In genomic region chr1:147509786-147510360, GRCh38 we compare ENCODE assay signal across 25 cellular contexts. TPM values are rescaled to one million over a fixed set of nuclear protein-coding genes. Genes with fewer than 3 reads are reported as not detected.
A peak's percentile ranks its signal among the peaks of the same experiment; 100 is the strongest.
DNase-seq lines count a peak whose midpoint lies in the region; ATAC-seq, FAIRE-seq and TF ChIP-seq lines count a peak whose summit lies in the region.
"Had no signal": no experiment of that assay in that cellular context is flagged by ENCODE, and none has a peak within 500 bp of the region (broad histone marks: within the 10 kb centered on the region; RNA-seq: fewer than 3 reads in every experiment).

No MANE protein-coding gene starts in this region.

- TF ChIP-seq POLR2A in right lobe of liver (IDR thresholded peaks at IDR 0.05), result no peak
- TF ChIP-seq POLR2A in HepG2 (IDR thresholded peaks at IDR 0.05; ENCODE audit: insufficient read depth in 1 of 2, low read depth in 2 of 2, low read length in 2 of 2), result no peak
- TF ChIP-seq POLR2A in lower leg skin (IDR thresholded peaks at IDR 0.05), result no peak

- POLR2A ChIA-PET in HepG2 (lab: Yijun Ruan, JAX), result no interaction called here

- no peak for TF ChIP-seq RAD21 in HepG2 (CRISPR knock-in tag; IDR thresholded peaks at IDR 0.05)

- no peak overlapping the region for H3K4me3 Mint-ChIP-seq in stimulated activated effector memory CD8-positive, alpha-beta T cell treated with anti-CD3 and anti-CD28 coated beads, Interleukin-12 subunit alpha, Interleukin-12 subunit beta, amount 100 ng/mL, for 72 hours
- H3K4me3 Mint-ChIP-seq: activated B cell treated with CpG ODN at 0.5 μM for 24 hours, B cell, natural killer cell had no signal

- no peak for FAIRE-seq in HepG2 (lab: Jason Lieb, UNC)
- FAIRE-seq: A549, astrocyte, H54, pancreas had no signal

- no peaks in the 10 kb centered on the region for H3K4me1 Mint-ChIP-seq in stimulated activated effector memory CD8-positive, alpha-beta T cell treated with anti-CD3 and anti-CD28 coated beads, Interleukin-12 subunit alpha, Interleukin-12 subunit beta, amount 100 ng/mL, for 72 hours
- H3K4me1 Mint-ChIP-seq: activated B cell treated with CpG ODN at 0.5 μM for 24 hours, B cell, natural killer cell had no signal

- H3K9me3 ChIP-seq in right lobe of liver, result no peaks in the 10 kb centered on the region
- no peaks in the 10 kb centered on the region for H3K9me3 ChIP-seq in HepG2 (ENCODE audit: low read length)
- H3K9me3 ChIP-seq in lower lobe of right lung, result no peaks in the 10 kb centered on the region
- H3K9me3 ChIP-seq: A549, left lung, pancreas had no signal

- no peaks in the 10 kb centered on the region for H3K36me3 Mint-ChIP-seq in stimulated activated effector memory CD8-positive, alpha-beta T cell treated with anti-CD3 and anti-CD28 coated beads, Interleukin-12 subunit alpha, Interleukin-12 subunit beta, amount 100 ng/mL, for 72 hours
- H3K36me3 Mint-ChIP-seq: activated naive CD4-positive, alpha-beta T cell treated with anti-CD3 and anti-CD28 coated beads, Interleukin-2, amount 50 U/mL, for 72 hours; natural killer cell had no signal

- CTCF ChIA-PET in HepG2 (lab: Yijun Ruan, JAX; ENCODE audit: low intra/inter-chr PET ratio, low total read pairs), result no interaction called here

- no peak for TF ChIP-seq CTCF in right lobe of liver (IDR thresholded peaks at IDR 0.05)
- no peak for TF ChIP-seq CTCF in HepG2 (CRISPR knock-in tag; IDR thresholded peaks at IDR 0.05)
- no peak for TF ChIP-seq CTCF in fibroblast of pulmonary artery (IDR thresholded peaks at IDR 0.05; ENCODE audit: low read length, missing control alignments)
- no peak for TF ChIP-seq CTCF in lower lobe of right lung (IDR thresholded peaks at IDR 0.05)
- no peak for TF ChIP-seq CTCF in lower leg skin (IDR thresholded peaks at IDR 0.05)

- peaks cover 0 to 32% (median 4%) of the 10 kb centered on the region in 4 donors for H3K4me1 ChIP-seq in right lobe of liver
- peaks cover 2% of the 10 kb centered on the region for H3K4me1 ChIP-seq in HepG2 (ENCODE audit: insufficient read depth, low read length)
- peaks cover under 1% of the 10 kb centered on the region for H3K4me1 ChIP-seq in lower lobe of right lung
- H3K4me1 ChIP-seq: A549 had no signal

- no TSS peak for BruUV-seq in HepG2 (replicated peaks; lab: Mats Ljungman, UMichigan)

- no peak overlapping the region for H3K4me2 ChIP-seq in HepG2 (ENCODE audit: low read depth, low read length)
- H3K4me2 ChIP-seq: A549 had no signal

- no peaks in the 10 kb centered on the region for H3K27me3 ChIP-seq in right lobe of liver
- peaks cover 0 to 9% of the 10 kb centered on the region in 2 experiments; a peak in 2 of 5 replicates for H3K27me3 ChIP-seq in HepG2 (ENCODE audit: control insufficient read depth in 1 of 2, insufficient read depth in 2 of 2, low read length in 2 of 2)
- no peaks in the 10 kb centered on the region for H3K27me3 ChIP-seq in lower lobe of right lung (ENCODE audit: low read depth)
- H3K27me3 ChIP-seq: left lung, pancreas had no signal

- in situ Hi-C loops in HepG2 (cut with HindIII; ENCODE audit: extremely low pct_ligation_motif_present, low pct_unique_long_range_greater_than_20kb), result no loop called here

- H3K27ac ChIP-seq in right lobe of liver, result no peak overlapping the region
- H3K27ac ChIP-seq in HepG2 (ENCODE audit: extremely low read length, insufficient read depth, low read length), result no peak overlapping the region
- H3K27ac ChIP-seq in lower lobe of right lung, result no peak overlapping the region
- H3K27ac ChIP-seq: A549, left lung, pancreas had no signal

- no peaks in the 10 kb centered on the region for H4K20me1 ChIP-seq in HepG2 (ENCODE audit: insufficient read depth, low read length)

- no peak overlapping the region for H3K27ac Mint-ChIP-seq in stimulated activated effector memory CD8-positive, alpha-beta T cell treated with anti-CD3 and anti-CD28 coated beads, Interleukin-12 subunit alpha, Interleukin-12 subunit beta, amount 100 ng/mL, for 72 hours
- H3K27ac Mint-ChIP-seq: activated B cell treated with CpG ODN at 0.5 μM for 24 hours; activated naive CD4-positive, alpha-beta T cell treated with anti-CD3 and anti-CD28 coated beads, Interleukin-2, amount 50 U/mL, for 72 hours; activated T-helper 2 cell treated with anti-CD3 and anti-CD28 coated beads, Interferon-gamma antibody, Interleukin-2, Interleukin-4, amounts not matched to agents 10 μg/mL and 5 μg/mL and 100 μg/mL, durations not matched to agents 14 hours and 24 hours and 36 hours; B cell; natural killer cell had no signal

- ATAC-seq in right lobe of liver, result peak; percentile 36 to 65 (median 60)
- no peak for ATAC-seq in HepG2
- no peak for ATAC-seq in lower lobe of right lung
- ATAC-seq in stimulated activated effector memory CD8-positive, alpha-beta T cell treated with anti-CD3 and anti-CD28 coated beads, Interleukin-12 subunit alpha, Interleukin-12 subunit beta, amount 100 ng/mL, for 72 hours, result no peak
- ATAC-seq: A549; activated naive CD4-positive, alpha-beta T cell treated with anti-CD3 and anti-CD28 coated beads, Interleukin-2, amount 50 U/mL, for 72 hours; left lung; natural killer cell; pancreas had no signal

- H2AFZ ChIP-seq in HepG2 (ENCODE audit: low read length), result no peak overlapping the region

- no peaks in the 10 kb centered on the region for H3K79me2 ChIP-seq in HepG2 (ENCODE audit: insufficient read depth, low read length)

- H3K36me3 ChIP-seq in right lobe of liver (no peaks in the 10 kb centered on the region), HepG2 (replicated peaks in 1 of 2; ENCODE audit: control insufficient read depth in 1 of 2, insufficient read depth in 2 of 2, low read length in 2 of 2) (no peaks in the 10 kb centered on the region), lower lobe of right lung (no peaks in the 10 kb centered on the region)
- H3K36me3 ChIP-seq: left lung, pancreas had no signal

- H3K9me3 Mint-ChIP-seq in stimulated activated effector memory CD8-positive, alpha-beta T cell treated with anti-CD3 and anti-CD28 coated beads, Interleukin-12 subunit alpha, Interleukin-12 subunit beta, amount 100 ng/mL, for 72 hours, result no peaks in the 10 kb centered on the region
- H3K9me3 Mint-ChIP-seq: activated B cell treated with CpG ODN at 0.5 μM for 24 hours; activated naive CD4-positive, alpha-beta T cell treated with anti-CD3 and anti-CD28 coated beads, Interleukin-2, amount 50 U/mL, for 72 hours; activated T-helper 2 cell treated with anti-CD3 and anti-CD28 coated beads, Interferon-gamma antibody, Interleukin-2, Interleukin-4, amounts not matched to agents 10 μg/mL and 5 μg/mL and 100 μg/mL, durations not matched to agents 14 hours and 24 hours and 36 hours; natural killer cell had no signal

- no peak overlapping the region for H3K4me3 ChIP-seq in right lobe of liver
- H3K4me3 ChIP-seq in HepG2 (replicated peaks in 1 of 3; ENCODE audit: insufficient read depth in 1 of 3, low read depth in 2 of 3, low read length in 3 of 3), result no peak overlapping the region
- H3K4me3 ChIP-seq in fibroblast of pulmonary artery (replicated peaks; ENCODE audit: low read depth, low read length), result no peak overlapping the region
- no peak overlapping the region for H3K4me3 ChIP-seq in lower lobe of right lung
- H3K4me3 ChIP-seq in lower leg skin (ENCODE audit: low read depth, poor library complexity, severe bottlenecking), result no peak overlapping the region
- H3K4me3 ChIP-seq: A549, left lung, pancreas had no signal

- DNase-seq in right lobe of liver (peak in 1 of 3 donors; percentile 25), HepG2 (ENCODE audit: low spot score) (no peak), fibroblast of pulmonary artery (ENCODE audit: low read depth) (peak; percentile 5), midbrain (lab: John Stamatoyannopoulos, UW) (peak; percentile 25), lower lobe of right lung (no peak), lower leg skin (ENCODE audit: low spot score in 2 of 2) (no peak)
- DNase-seq in activated T-cell treated with anti-CD3 and anti-CD28 coated beads, Interleukin-2, amount 50 U/mL, for 1 hour, result no peak
- DNase-seq in stimulated activated effector memory CD8-positive, alpha-beta T cell treated with anti-CD3 and anti-CD28 coated beads, Interleukin-12 subunit alpha, Interleukin-12 subunit beta, amount 100 ng/mL, for 72 hours (ENCODE audit: low spot score in 2 of 2), result no peak
- DNase-seq: activated B cell treated with CpG ODN at 0.5 μM for 24 hours; effector CD4-positive, alpha-beta T cell; Karpas-422; left lung; natural killer cell; NCI-H187 treated with DMSO at 0.1 percent for 48 hours; NCI-H526 treated with DMSO at 0.1 percent for 48 hours; pancreas; stimulated activated CD8-positive, alpha-beta memory T cell treated with anti-CD3 and anti-CD28 coated beads, Interleukin-4, amount 100 ng/mL, for 48 hours; T1000; trophoblast cell had no signal

- no peak for TF ChIP-seq EP300 in HepG2 (IDR thresholded peaks at IDR 0.05; ENCODE audit: low read depth in 2 of 2, low read length in 2 of 2)
- no peak for TF ChIP-seq EP300 in HepG2 (CRISPR knock-in tag; IDR thresholded peaks at IDR 0.05; ENCODE audit: borderline replicate concordance)

- no peak overlapping the region for H3K9ac ChIP-seq in HepG2 (ENCODE audit: insufficient read depth, low read depth, low read length)

- intact Hi-C loops in right lobe of liver (cut with DNase I), result no loop called here
- intact Hi-C loops in HepG2 (cut with micrococcal nuclease; ENCODE audit: unreplicated experiment), result no loop called here
- intact Hi-C loops in lower lobe of right lung (cut with DNase I), result loop anchor here (10.0 kb wide), 1 partner anchor 115 kb away; no protein-coding TSS in a partner anchor
- intact Hi-C loops in lower leg skin (cut with DNase I; ENCODE audit: low total_unique reads), result no loop called here

- 51% methylated on average over 4 of the region's 4 CpGs for WGBS in right lobe of liver (ENCODE audit: insufficient coverage, low coverage, low lambda C conversion rate, missing lambda C conversion rate)
- WGBS in HepG2 (ENCODE audit: low lambda C conversion rate), result 22% methylated on average over 4 of the region's 4 CpGs
- 49 to 53% methylated on average over 4 of the region's 4 CpGs for whole genome bisulfite sequencing in lower leg skin, 2 donors

RNA-seq across cellular contexts. Expression of gene BCL9, which starts 31.4 kb away (rescaled TPM):
- total RNA-seq in right lobe of liver, result 1 to 10 TPM; 4.2 to 7.4 (median 7.1) TPM
- total RNA-seq in HepG2 (2016; rRNA removed; fragmentation: Illumina TruSeq; extraction: Trizol), result 3.1 and 4.6 TPM in 2 replicates
- 1.0 and 2.3 TPM in 2 replicates for total RNA-seq in HepG2 (2016; cell fraction: cytosol; rRNA removed; fragmentation: Illumina TruSeq; extraction: Trizol; ENCODE audit: low read depth)
- total RNA-seq in HepG2 (2016; cell fraction: insoluble cytoplasmic fraction; rRNA removed; fragmentation: Illumina TruSeq; extraction: Trizol), result 3.6 and 3.8 TPM in 2 replicates
- total RNA-seq in HepG2 (2016; cell fraction: membrane; rRNA removed; fragmentation: Illumina TruSeq; extraction: Trizol), result 3.3 and 3.4 TPM in 2 replicates
- total RNA-seq in HepG2 (2016; cell fraction: nucleus; rRNA removed; fragmentation: Illumina TruSeq; extraction: Trizol), result 4.0 and 4.8 TPM in 2 replicates
- 2.9 and 3.6 TPM in 2 replicates for polyA plus RNA-seq in HepG2 (2011; rRNA removed)
- polyA plus RNA-seq in HepG2 (2011; cell fraction: cytosol; rRNA removed), result 2.6 and 3.1 TPM in 2 replicates
- polyA plus RNA-seq in HepG2 (2011; cell fraction: nucleus; rRNA removed), result 4.5 and 4.7 TPM in 2 replicates
- polyA plus RNA-seq in HepG2 (2012), result 4.8 and 5.5 TPM in 2 replicates
- 0.62 and 0.75 TPM in 2 replicates for polyA plus RNA-seq in HepG2 (2016; cell fraction: cytosol; fragmentation: Illumina TruSeq; extraction: Trizol; ENCODE audit: low read depth)
- polyA plus RNA-seq in HepG2 (2016; cell fraction: insoluble cytoplasmic fraction; fragmentation: Illumina TruSeq; extraction: Trizol; ENCODE audit: low read depth), result 5.5 and 7.0 TPM in 2 replicates
- 2.7 and 2.8 TPM in 2 replicates for polyA plus RNA-seq in HepG2 (2016; cell fraction: membrane; fragmentation: Illumina TruSeq; extraction: Trizol; ENCODE audit: low read depth)
- polyA plus RNA-seq in HepG2 (2016; cell fraction: nucleus; fragmentation: Illumina TruSeq; extraction: Trizol; ENCODE audit: insufficient read depth, low read depth), result 7.1 and 10.3 TPM in 2 replicates
- 3.3 and 4.9 TPM in 2 replicates for polyA minus RNA-seq in HepG2 (2011; rRNA and poly(A)+ RNA removed; ENCODE audit: low replicate concordance)
- polyA minus RNA-seq in HepG2 (2011; cell fraction: cytosol; rRNA and poly(A)+ RNA removed), result 3.7 and 3.9 TPM in 2 replicates
- polyA minus RNA-seq in HepG2 (2011; cell fraction: nucleus; rRNA and poly(A)+ RNA removed), result 5.7 and 7.3 TPM in 2 replicates
- 14.5 TPM for total RNA-seq in lower lobe of right lung
- total RNA-seq in lower leg skin, result 10 to 100 TPM in 3 of 4 donors, 1 to 10 TPM in 1; 6.9 to 15.3 (median 12.8) TPM

Comparison
In these comparisons a context has a peak if more than half of its experiments do, and no peak if none do; other contexts are left out.
1. ATAC-seq: peak in right lobe of liver (4 of 4); none in HepG2 (single experiment), lower lobe of right lung (0 of 2) and stimulated activated effector memory CD8-positive, alpha-beta T cell treated with anti-CD3 and anti-CD28 coated beads, Interleukin-12 subunit alpha, Interleukin-12 subunit beta, amount 100 ng/mL, for 72 hours (single experiment).
2. DNase-seq: peak in fibroblast of pulmonary artery (single experiment) and midbrain (single experiment); none in HepG2 (single experiment), activated T-cell treated with anti-CD3 and anti-CD28 coated beads, Interleukin-2, amount 50 U/mL, for 1 hour (single experiment), lower lobe of right lung (single experiment), lower leg skin (0 of 2) and stimulated activated effector memory CD8-positive, alpha-beta T cell treated with anti-CD3 and anti-CD28 coated beads, Interleukin-12 subunit alpha, Interleukin-12 subunit beta, amount 100 ng/mL, for 72 hours (0 of 2).